Comparison of ENCODE assay signal across 16 cellular contexts in the genomic region with DNA sequence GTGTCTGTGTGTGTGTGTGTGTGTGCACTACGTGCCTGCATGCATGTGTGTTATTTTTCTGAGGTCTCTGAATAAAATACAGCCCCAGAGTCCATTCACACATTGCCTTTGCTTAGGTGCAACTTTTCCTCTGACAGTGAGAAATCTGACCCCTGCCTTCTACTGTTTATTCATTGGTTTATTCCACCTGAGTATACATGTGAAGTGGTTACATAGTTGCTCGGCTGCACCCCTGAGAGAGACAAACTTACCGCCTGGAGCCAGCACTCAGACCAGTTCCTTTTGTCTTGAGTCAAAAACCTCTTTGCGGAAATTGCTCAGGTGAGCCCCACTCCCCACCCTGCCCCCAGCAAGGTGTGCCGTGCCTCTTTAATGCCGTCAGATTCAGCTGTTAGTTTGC.
"Had no signal": no experiment of that assay in that cellular context is flagged by ENCODE, and none has a peak within 500 bp of the region (broad histone marks: within the 10 kb centered on the region; RNA-seq: fewer than 3 reads in every experiment).

No MANE protein-coding gene starts in this region.

- H3K4me1 ChIP-seq: heart right ventricle, left lung, upper lobe of right lung had no signal

- H3K27me3 ChIP-seq: ovary, upper lobe of right lung had no signal

- H3K4me3 ChIP-seq: coronary artery, heart right ventricle, left lung, ovary, upper lobe of right lung had no signal

- H3K9me3 Mint-ChIP-seq: activated naive CD4-positive, alpha-beta T cell treated with anti-CD3 and anti-CD28 coated beads for 36 hours; activated T-helper 17 cell treated with anti-CD3 and anti-CD28 coated beads, Interleukin-2, amount 50 U/mL, for 72 hours; memory B cell; nephron progenitor cell had no signal

- H3K36me3 ChIP-seq: heart right ventricle, left lung, ovary, upper lobe of right lung had no signal

- H3K9me3 ChIP-seq: heart right ventricle, left lung, ovary, upper lobe of right lung had no signal

- H3K4me3 Mint-ChIP-seq: activated naive CD4-positive, alpha-beta T cell treated with anti-CD3 and anti-CD28 coated beads for 36 hours; activated T-helper 17 cell treated with anti-CD3 and anti-CD28 coated beads, Interleukin-2, amount 50 U/mL, for 72 hours; memory B cell; nephron progenitor cell had no signal

- ATAC-seq: activated T-helper 17 cell treated with anti-CD3 and anti-CD28 coated beads, Interleukin-2, amount 50 U/mL, for 72 hours; heart right ventricle; left lung; upper lobe of right lung had no signal

- H3K27me3 Mint-ChIP-seq: activated T-helper 17 cell treated with anti-CD3 and anti-CD28 coated beads, Interleukin-2, amount 50 U/mL, for 72 hours; memory B cell had no signal

- H3K4me1 Mint-ChIP-seq: activated T-helper 17 cell treated with anti-CD3 and anti-CD28 coated beads, Interleukin-2, amount 50 U/mL, for 72 hours; memory B cell had no signal

- DNase-seq: activated CD4-positive, alpha-beta T cell treated with anti-CD3 and anti-CD28 coated beads for 4 hours; activated naive CD4-positive, alpha-beta T cell treated with anti-CD3 and anti-CD28 coated beads for 36 hours; caudate nucleus; effector CD4-positive, alpha-beta T cell; foreskin melanocyte; heart right ventricle; islet precursor cell; left lung; nephron progenitor cell; ovary; stimulated activated CD4-positive, alpha-beta T cell treated with anti-CD3 and anti-CD28 coated beads, Interleukin-2, amount 100 ng/mL, for 48 hours; stimulated activated naive CD4-positive, alpha-beta T cell treated with Interleukin-2 at 50 U/mL for 16 hours; upper lobe of right lung had no signal

- H3K27ac Mint-ChIP-seq: activated naive CD4-positive, alpha-beta T cell treated with anti-CD3 and anti-CD28 coated beads for 36 hours; activated T-helper 17 cell treated with anti-CD3 and anti-CD28 coated beads, Interleukin-2, amount 50 U/mL, for 72 hours; memory B cell; nephron progenitor cell had no signal

- H3K27ac ChIP-seq: coronary artery, heart right ventricle, left lung, ovary, upper lobe of right lung had no signal
